Comparison of ENCODE assay signal across 8 cellular contexts in the genomic region with DNA sequence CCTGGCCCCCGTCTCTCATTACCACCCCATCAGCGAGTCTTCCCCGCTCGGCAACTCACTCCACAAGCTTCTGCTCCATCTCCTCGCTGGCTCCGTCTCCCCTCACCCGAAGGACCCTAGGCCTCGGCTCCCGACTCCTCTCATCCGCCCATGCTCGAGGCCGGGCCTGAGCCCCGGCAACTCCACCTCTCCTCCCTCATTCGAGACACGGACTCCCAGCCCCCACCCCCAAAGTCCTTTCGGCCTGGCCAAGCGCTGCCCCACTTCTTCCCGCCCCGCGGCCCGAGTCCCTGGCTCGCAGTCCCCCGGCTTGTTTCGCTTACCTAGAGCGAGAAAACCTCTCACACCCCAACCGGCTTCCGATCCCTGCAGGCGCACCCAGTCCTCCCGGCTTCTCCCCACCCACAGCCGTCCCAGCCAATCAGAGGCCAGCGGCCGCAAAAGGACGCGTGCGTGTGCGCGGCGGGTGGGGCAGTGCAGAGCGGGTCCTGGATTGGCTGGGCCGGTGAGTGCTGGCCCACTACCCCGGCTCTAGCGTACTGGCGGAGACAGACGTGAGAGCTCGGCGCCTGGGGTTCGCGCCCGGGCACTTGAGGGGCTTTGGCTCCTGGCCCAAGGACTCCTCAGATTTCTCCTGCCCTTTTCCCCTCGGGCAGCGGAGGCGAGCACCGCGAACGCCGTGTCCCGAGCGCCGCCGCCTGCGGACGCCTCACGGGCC. TPM values are rescaled to one million over a fixed set of nuclear protein-coding genes. Genes with fewer than 3 reads are reported as not detected.
DNase-seq lines count a peak whose midpoint lies in the region; ATAC-seq, FAIRE-seq and TF ChIP-seq lines count a peak whose summit lies in the region.

Gene HIGD1A (minus strand): TSS at position 378 of the 718 bp plus-strand sequence. CDS start 10,237 bp downstream, outside the sequence.

- CTCF ChIA-PET in Calu3 (lab: Charles Lee) = interaction anchor here (0.5 to 2.1 kb wide), 5 partner anchors 12 to 77 kb away, joined by 3 to 8 read pairs (median 3); no protein-coding TSS in a partner anchor

- H3K4me2 ChIP-seq in OCI-LY1 (ENCODE audit: low read length) = peak within 1 kb of the TSS; percentile 76

- H3F3A ChIP-seq in OCI-LY1 (ENCODE audit: insufficient read depth, low read length) = no peaks in the 10 kb centered on the region

- H3K9me3 ChIP-seq in HUES64 (ENCODE audit: insufficient read depth, low read depth, low read length) = no peaks in the 10 kb centered on the region
- no peaks in the 10 kb centered on the region for H3K9me3 ChIP-seq in OCI-LY1 (ENCODE audit: low read length)

- peak within 1 kb of the TSS; percentile 81 for H3K4me3 ChIP-seq in HUES64 (ENCODE audit: low read length)
- peak within 1 kb of the TSS; percentile 90 for H3K4me3 ChIP-seq in OCI-LY1 (ENCODE audit: low read depth, low read length, poor library complexity, severe bottlenecking)

- H3K9me2 ChIP-seq in OCI-LY1 (ENCODE audit: low read depth, low read length) = no peaks in the 10 kb centered on the region

- peak within 1 kb of the TSS; percentile 84 for H2AFZ ChIP-seq in OCI-LY1 (ENCODE audit: low read length)

- H3K9ac ChIP-seq in HUES64 (ENCODE audit: low read depth, low read length) (peak within 1 kb of the TSS; percentile 88), OCI-LY1 (ENCODE audit: low read length) (peak within 1 kb of the TSS; percentile 95)

- no peak for TF ChIP-seq CTCF in Calu3 (IDR thresholded peaks at IDR 0.05; ENCODE audit: unreplicated experiment)
- no peak for TF ChIP-seq CTCF in OCI-LY1 (IDR thresholded peaks at IDR 0.05; ENCODE audit: low read length)
- TF ChIP-seq CTCF in mesothelial cell of epicardium (IDR thresholded peaks at IDR 0.05; ENCODE audit: unreplicated experiment) = no peak

- intact Hi-C loops in Calu3 (cut with micrococcal nuclease; ENCODE audit: unreplicated experiment) = no loop called here

- ATAC-seq in GM21447 (IDR thresholded peaks at IDR 0.05; ENCODE audit: unreplicated experiment) = peak; percentile 99

- peak within 1 kb of the TSS; percentile 91 for H3K27ac Mint-ChIP-seq in Calu3 (ENCODE audit: unreplicated experiment)
- H3K27ac Mint-ChIP-seq in mesothelial cell of epicardium = peak within 1 kb of the TSS; percentile 98

- no peaks in the 10 kb centered on the region for H3K27me3 Mint-ChIP-seq in Calu3 (ENCODE audit: unreplicated experiment)
- peaks cover 12% of the 10 kb centered on the region for H3K27me3 Mint-ChIP-seq in mesothelial cell of epicardium (ENCODE audit: low read depth)

- peak; percentile 90 for FAIRE-seq in endometrium (lab: Jason Lieb, UNC)

- H3K79me2 ChIP-seq in OCI-LY1 (ENCODE audit: insufficient read depth, low read length) = peaks cover 45% of the 10 kb centered on the region

- H4K20me1 ChIP-seq in OCI-LY1 (ENCODE audit: insufficient read depth, low read length) = no peaks in the 10 kb centered on the region

- H3K4me1 Mint-ChIP-seq in Calu3 (ENCODE audit: low read depth, unreplicated experiment) = peaks cover 14% of the 10 kb centered on the region
- peaks cover 43% of the 10 kb centered on the region for H3K4me1 Mint-ChIP-seq in mesothelial cell of epicardium

- peak within 1 kb of the TSS; percentile 81 for H3K27ac ChIP-seq in HUES64 (ENCODE audit: low read depth, low read length)
- peak within 1 kb of the TSS; percentile 66 for H3K27ac ChIP-seq in OCI-LY1 (ENCODE audit: low read depth, low read length, poor library complexity, severe bottlenecking)

- peak; percentile 95 for DNase-seq in Calu3
- DNase-seq in activated CD8-positive, alpha-beta memory T cell treated with anti-CD3 and anti-CD28 coated beads, Interleukin-2, amount 50 U/mL, for 4 hours = peak; percentile 93
- DNase-seq in mesothelial cell of epicardium (ENCODE audit: low spot score in 2 of 2, unreplicated experiment in 2 of 2) = peak; percentile 91 to 93
- DNase-seq in stimulated activated CD8-positive, alpha-beta memory T cell treated with anti-CD3 and anti-CD28 coated beads, Interleukin-15, amount 100 ng/mL, for 48 hours (ENCODE audit: low read depth in 2 of 2) = peak; percentile 92

- no peaks in the 10 kb centered on the region for H3K9me3 Mint-ChIP-seq in Calu3 (ENCODE audit: low read depth, unreplicated experiment)
- no peaks in the 10 kb centered on the region for H3K9me3 Mint-ChIP-seq in mesothelial cell of epicardium

- peaks cover 20% of the 10 kb centered on the region for H3K27me3 ChIP-seq in HUES64 (ENCODE audit: insufficient read depth, low read length)
- no peaks in the 10 kb centered on the region for H3K27me3 ChIP-seq in OCI-LY1 (ENCODE audit: insufficient read depth, low read length)

- WGBS in HUES64 = under 1% methylated on average over 63 of the region's 63 CpGs

- H3K4me3 Mint-ChIP-seq in Calu3 (ENCODE audit: low read depth, unreplicated experiment) = peak within 1 kb of the TSS; percentile 94
- H3K4me3 Mint-ChIP-seq in mesothelial cell of epicardium = peak within 1 kb of the TSS; percentile 95

- H3K36me3 ChIP-seq in HUES64 (ENCODE audit: insufficient read depth, low read length) (peaks cover 9% of the 10 kb centered on the region), OCI-LY1 (ENCODE audit: insufficient read depth, low read length) (peaks cover 17% of the 10 kb centered on the region)

- peaks cover 24% of the 10 kb centered on the region; the same call in 1 of the 2 replicates for H3K4me1 ChIP-seq in HUES64 (ENCODE audit: insufficient read depth, low read length)
- peaks cover 36% of the 10 kb centered on the region for H3K4me1 ChIP-seq in OCI-LY1 (ENCODE audit: insufficient read depth, low read length, severe bottlenecking)

- H3K36me3 Mint-ChIP-seq in Calu3 (ENCODE audit: insufficient read depth, unreplicated experiment) (peaks cover 30% of the 10 kb centered on the region), mesothelial cell of epicardium (peaks cover 5% of the 10 kb centered on the region)

- no TSS peak for BruUV-seq in Calu3 (replicated peaks; lab: Mats Ljungman, UMichigan)

RNA-seq across cellular contexts. Expression of gene HIGD1A, which starts in this region (rescaled TPM):
- total RNA-seq in Calu3 (2022) (88.1 and 90.4 TPM in 2 replicates), mesothelial cell of epicardium (62.0 to 72.2 TPM (median 63.9 TPM) in 3 replicates)
- polyA plus RNA-seq in HUES64 (2013, experiment 1 of 2) = 149 TPM
- polyA plus RNA-seq in HUES64 (2013, experiment 2 of 2) = 146 TPM

Comparison
In these comparisons a context has a peak if more than half of its experiments do, and no peak if none do; other contexts are left out.
1. Peak in every context shown above with its lines: DNase-seq, ATAC-seq, H3K4me3 ChIP-seq and H3K27ac ChIP-seq.